In the genomic region with DNA sequence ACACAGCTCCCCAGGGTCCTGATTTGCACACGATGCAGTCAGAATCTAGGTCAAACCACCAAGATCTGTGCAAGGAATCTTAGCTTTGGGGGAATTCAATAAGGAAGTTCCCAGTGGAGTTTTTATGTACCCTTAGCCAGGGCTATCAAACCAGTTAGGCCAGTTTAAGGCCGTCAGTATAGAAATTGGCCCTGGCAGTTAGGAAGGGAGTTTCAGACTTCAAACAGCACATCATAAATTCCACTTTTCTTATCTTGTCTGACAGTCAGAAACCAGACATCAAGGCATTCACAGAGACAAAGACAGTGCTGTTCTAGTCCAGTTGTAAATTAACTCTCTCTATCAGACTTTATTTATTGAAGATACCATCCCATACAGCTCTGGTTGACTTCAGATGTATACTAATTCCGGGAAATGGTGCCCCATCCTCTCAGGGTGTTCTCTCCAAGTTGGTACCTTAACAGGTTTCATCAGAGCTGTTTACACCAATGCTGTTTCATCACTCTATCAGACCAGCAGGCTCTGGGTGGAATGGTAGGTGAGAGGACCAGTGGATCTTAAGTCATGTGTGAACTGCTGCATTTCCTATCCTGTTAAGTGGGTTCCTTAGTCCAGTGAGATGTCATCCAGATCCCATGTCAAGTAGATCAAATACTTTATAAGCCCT, we compare ENCODE assay signal across 18 cellular contexts.
DNase-seq lines count a peak whose midpoint lies in the region; ATAC-seq, FAIRE-seq and TF ChIP-seq lines count a peak whose summit lies in the region.
"Had no signal": no experiment of that assay in that cellular context is flagged by ENCODE, and none has a peak within 500 bp of the region (broad histone marks: within the 10 kb centered on the region; RNA-seq: fewer than 3 reads in every experiment).

No MANE protein-coding gene starts in this region.

- H3K27me3 ChIP-seq in pancreas: no peaks in the 10 kb centered on the region
- H3K27me3 ChIP-seq: esophagus muscularis mucosa, ovary, SJSA1 had no signal

- intact Hi-C loops in pancreas (cut with DNase I) (no loop called here), posterior vena cava (cut with DNase I) (no loop called here)

- no peaks in the 10 kb centered on the region for H3K9me3 ChIP-seq in pancreas
- H3K9me3 ChIP-seq: esophagus muscularis mucosa, ovary, SJSA1 had no signal

- peak; percentile 54 for FAIRE-seq in pancreas (lab: Jason Lieb, UNC)
- FAIRE-seq: GM12892 had no signal

- no peaks in the 10 kb centered on the region for H3K36me3 ChIP-seq in pancreas
- H3K36me3 ChIP-seq: esophagus muscularis mucosa, ovary, SJSA1 had no signal

- peaks cover 13 to 20% (median 15%) of the 10 kb centered on the region in 3 donors for H3K4me1 ChIP-seq in pancreas
- H3K4me1 ChIP-seq: esophagus muscularis mucosa, SJSA1 had no signal

- WGBS in pancreas, 2 donors: 11% methylated on average over 3 of the region's 3 CpGs

- peak overlapping the region in 2 of 4 donors; percentile 59 to 82 for H3K27ac ChIP-seq in pancreas
- H3K27ac ChIP-seq: esophagus muscularis mucosa, ovary, SJSA1 had no signal

- H3K4me3 ChIP-seq in epithelial cell of esophagus (ENCODE audit: low read length) (no peak overlapping the region), pancreas (no peak overlapping the region)
- H3K4me3 ChIP-seq: esophagus muscularis mucosa, ovary, SJSA1 had no signal

- ATAC-seq in pancreas (peak; percentile 85 to 91 (median 90)), HG03520 (IDR thresholded peaks at IDR 0.05; ENCODE audit: unreplicated experiment) (no peak)
- no peak for ATAC-seq in stimulated activated naive CD8-positive, alpha-beta T cell treated with anti-CD3 and anti-CD28 coated beads, Interleukin-15, Interleukin-2, amounts not matched to agents 100 U/mL and 50 U/mL, for 24 hours

- TF ChIP-seq CTCF in epithelial cell of esophagus (IDR thresholded peaks at IDR 0.05; ENCODE audit: insufficient read depth, low read depth, low read length, missing control alignments): no peak
- no peak for TF ChIP-seq CTCF in pancreas (IDR thresholded peaks at IDR 0.05)

- DNase-seq in COLO829 (ENCODE audit: low spot score): peak; percentile 80
- peak; percentile 57 for DNase-seq in NCI-H1048 (lab: John Stamatoyannopoulos, UW)
- DNase-seq in epithelial cell of esophagus (ENCODE audit: low read depth): peak; percentile 77
- peak in 3 of 6 donors; percentile 35 to 72 (median 41) for DNase-seq in pancreas
- DNase-seq in posterior vena cava (ENCODE audit: low spot score): no peak
- DNase-seq in stimulated activated naive CD8-positive, alpha-beta T cell treated with anti-CD3 and anti-CD28 coated beads, Interleukin-15, Interleukin-2, amounts not matched to agents 100 U/mL and 50 U/mL, for 24 hours: no peak
- DNase-seq in NCI-H187 (lab: John Stamatoyannopoulos, UW): no peak
- DNase-seq: caudate nucleus, DND-41, GOT3, hypothalamus, mesenchymal stem cell, NCI-H69, ovary had no signal

Comparison
In these comparisons a context has a peak if more than half of its experiments do, and no peak if none do; other contexts are left out.
1. DNase-seq: peak in COLO829 (single experiment), NCI-H1048 (single experiment) and epithelial cell of esophagus (single experiment); none in posterior vena cava (single experiment), stimulated activated naive CD8-positive, alpha-beta T cell treated with anti-CD3 and anti-CD28 coated beads, Interleukin-15, Interleukin-2, amounts not matched to agents 100 U/mL and 50 U/mL, for 24 hours (single experiment) and NCI-H187 (0 of 2).
2. ATAC-seq: peak in pancreas (4 of 4); none in stimulated activated naive CD8-positive, alpha-beta T cell treated with anti-CD3 and anti-CD28 coated beads, Interleukin-15, Interleukin-2, amounts not matched to agents 100 U/mL and 50 U/mL, for 24 hours (single experiment) and HG03520 (single experiment).